Comparison of ENCODE assay signal across 11 cellular contexts in genomic region chr10:62582804-62583208, GRCh38.
DNase-seq lines count a peak whose midpoint lies in the region; ATAC-seq and TF ChIP-seq lines count a peak whose summit lies in the region.
"Had no signal": no experiment of that assay in that cellular context is flagged by ENCODE, and none has a peak within 500 bp of the region (broad histone marks: within the 10 kb centered on the region; RNA-seq: fewer than 3 reads in every experiment).

No MANE protein-coding gene starts in this region.

- H3K4me1 ChIP-seq in A673 (ENCODE audit: insufficient read depth, low read length, poor library complexity, severe bottlenecking), result peaks cover 18% of the 10 kb centered on the region
- H3K4me1 ChIP-seq in RWPE2 (ENCODE audit: insufficient read depth, poor library complexity, severe bottlenecking), result peaks cover 13% of the 10 kb centered on the region

- no TSS peak for BruUV-seq in A673 (replicated peaks; lab: Mats Ljungman, UMichigan)

- intact Hi-C loops in A673 (cut with micrococcal nuclease; ENCODE audit: unreplicated experiment), result no loop called here
- intact Hi-C loops in CD4-positive, alpha-beta T cell (cut with DNase I, micrococcal nuclease), result no loop called here

- peak; percentile 90 for ATAC-seq in RWPE2 (ENCODE audit: low read depth)
- no peak for ATAC-seq in CD4-positive, alpha-beta T cell (ENCODE audit: poor library complexity)

- H3K9me3 Mint-ChIP-seq in nephron, result peaks cover 3% of the 10 kb centered on the region
- H3K9me3 Mint-ChIP-seq in CD4-positive, alpha-beta T cell, result no peaks in the 10 kb centered on the region

- H3K4me1 Mint-ChIP-seq in nephron, result peaks cover 27% of the 10 kb centered on the region
- H3K4me1 Mint-ChIP-seq in CD4-positive, alpha-beta T cell (ENCODE audit: low read depth), result no peaks in the 10 kb centered on the region

- H3K27ac Mint-ChIP-seq in nephron, result peak overlapping the region; percentile 87 to 99 (median 96)
- H3K27ac Mint-ChIP-seq in CD4-positive, alpha-beta T cell, result no peak overlapping the region

- H3K27ac ChIP-seq in A673 (ENCODE audit: low read depth, low read length, poor library complexity, severe bottlenecking) (peak overlapping the region; percentile 69), RWPE2 (ENCODE audit: poor library complexity, severe bottlenecking) (peak overlapping the region; percentile 79)
- H3K27ac ChIP-seq in CD4-positive, alpha-beta T cell (ENCODE audit: low read depth, low read length), result no peak overlapping the region

- no peak for TF ChIP-seq CTCF in A673 (conservative IDR thresholded peaks at IDR 0.05; ENCODE audit: low read depth, low read length)
- TF ChIP-seq CTCF in RWPE2 (IDR thresholded peaks at IDR 0.05; ENCODE audit: poor library complexity, severe bottlenecking), result no peak
- no peak for TF ChIP-seq CTCF in nephron (IDR thresholded peaks at IDR 0.05; ENCODE audit: unreplicated experiment in 3 of 3)
- TF ChIP-seq CTCF in CD4-positive, alpha-beta T cell (IDR thresholded peaks at IDR 0.05), result no peak

- H3K36me3 ChIP-seq in A673 (ENCODE audit: insufficient read depth, low read length, poor library complexity, severe bottlenecking) (no peaks in the 10 kb centered on the region), RWPE2 (ENCODE audit: low read depth) (no peaks in the 10 kb centered on the region)

- H3K9me3 ChIP-seq in A673 (ENCODE audit: low read depth, low read length, poor library complexity, severe bottlenecking) (peaks cover under 1% of the 10 kb centered on the region), RWPE2 (ENCODE audit: severe bottlenecking) (no peaks in the 10 kb centered on the region)
- no peaks in the 10 kb centered on the region for H3K9me3 ChIP-seq in CD4-positive, alpha-beta T cell (ENCODE audit: control insufficient read depth, low read length)

- H3K4me3 Mint-ChIP-seq in nephron, result peak overlapping the region in 1 of 3 experiments; percentile 39
- no peak overlapping the region for H3K4me3 Mint-ChIP-seq in CD4-positive, alpha-beta T cell

- no peak overlapping the region for H3K4me3 ChIP-seq in A673 (ENCODE audit: low read depth, low read length, poor library complexity, severe bottlenecking)
- H3K4me3 ChIP-seq in RWPE2 (ENCODE audit: severe bottlenecking), result no peak overlapping the region

- DNase-seq in A673 (ENCODE audit: low spot score) (peak; percentile 85), RWPE2 (ENCODE audit: low spot score) (peak; percentile 65), fibroblast of peridontal ligament (ENCODE audit: extremely low read depth) (peak; percentile 97), C1 segment of cervical spinal cord (lab: John Stamatoyannopoulos, UW) (no peak), NCI-H526 treated with DMSO at 0.1 percent for 48 hours (lab: John Stamatoyannopoulos, UW) (no peak), nucleus accumbens (lab: John Stamatoyannopoulos, UW) (no peak)
- DNase-seq in CD4-positive, alpha-beta T cell, result no peak
- DNase-seq: activated CD4-positive, alpha-beta T cell treated with anti-CD3 and anti-CD28 coated beads for 4 hours; GOT3; NCI-H69 had no signal

- H3K27me3 ChIP-seq in A673 (replicated peaks; ENCODE audit: insufficient read depth, low read depth, low read length, poor library complexity) (no peaks in the 10 kb centered on the region), RWPE2 (ENCODE audit: insufficient read depth, poor library complexity, severe bottlenecking) (no peaks in the 10 kb centered on the region)
- H3K27me3 ChIP-seq in CD4-positive, alpha-beta T cell (ENCODE audit: control insufficient read depth, insufficient read depth, low read length), result no peaks in the 10 kb centered on the region

- CTCF ChIA-PET in A673 (lab: Charles Lee), result no interaction called here
- CTCF ChIA-PET in CD4-positive, alpha-beta T cell (lab: Charles Lee), result no interaction called here

- H3K27me3 Mint-ChIP-seq in nephron (ENCODE audit: low read depth), result no peaks in the 10 kb centered on the region
- H3K27me3 Mint-ChIP-seq in CD4-positive, alpha-beta T cell, result no peaks in the 10 kb centered on the region

- POLR2A ChIA-PET in A673 (lab: Charles Lee; ENCODE audit: low non-redundant PET), result no interaction called here
- POLR2A ChIA-PET in CD4-positive, alpha-beta T cell (lab: Charles Lee), result no interaction called here

- H3K36me3 Mint-ChIP-seq in nephron (ENCODE audit: low read depth), result no peaks in the 10 kb centered on the region
- no peaks in the 10 kb centered on the region for H3K36me3 Mint-ChIP-seq in CD4-positive, alpha-beta T cell (ENCODE audit: low read depth)

Comparison
In these comparisons a context has a peak if more than half of its experiments do, and no peak if none do; other contexts are left out.
1. DNase-seq: peak in A673 (single experiment), RWPE2 (single experiment) and fibroblast of peridontal ligament (single experiment); none in C1 segment of cervical spinal cord (0 of 14), NCI-H526 treated with DMSO at 0.1 percent for 48 hours (single experiment), nucleus accumbens (0 of 56) and CD4-positive, alpha-beta T cell (0 of 10).